11 cellular contexts compared by ENCODE assay signal in genomic region chr6:24902782-24903181, GRCh38. TPM values are rescaled to one million over a fixed set of nuclear protein-coding genes. Genes with fewer than 3 reads are reported as not detected.
DNase-seq lines count a peak whose midpoint lies in the region; ATAC-seq lines count a peak whose summit lies in the region.
"Had no signal": no experiment of that assay in that cellular context is flagged by ENCODE, and none has a peak within 500 bp of the region (broad histone marks: within the 10 kb centered on the region; RNA-seq: fewer than 3 reads in every experiment).

No MANE protein-coding gene starts in this region.

- H3K36me3 ChIP-seq in SJSA1 (no peaks in the 10 kb centered on the region), skeletal muscle satellite cell (ENCODE audit: insufficient read depth, low read length) (no peaks in the 10 kb centered on the region)

- no peaks in the 10 kb centered on the region for H3K27me3 Mint-ChIP-seq in T-helper 2 cell treated with Interferon-gamma antibody and Interleukin-4, amounts not matched to agents 5 μg/mL and 100 μg/mL, for 36 hours (ENCODE audit: low read depth)
- H3K27me3 Mint-ChIP-seq in effector memory CD8-positive, alpha-beta T cell, result no peaks in the 10 kb centered on the region

- H3K9me3 ChIP-seq in SJSA1 (replicated peaks), result no peaks in the 10 kb centered on the region
- no peaks in the 10 kb centered on the region for H3K9me3 ChIP-seq in skeletal muscle satellite cell (replicated peaks; ENCODE audit: low read length)

- peak overlapping the region; percentile 60 for H3K4me2 ChIP-seq in skeletal muscle satellite cell (ENCODE audit: low read length)

- peak overlapping the region; percentile 31 for H3K9ac ChIP-seq in skeletal muscle satellite cell (ENCODE audit: low read depth, low read length)

- ATAC-seq in effector memory CD8-positive, alpha-beta T cell (replicated peaks), result no peak
- no peak for ATAC-seq in HG03175 (IDR thresholded peaks at IDR 0.05; ENCODE audit: unreplicated experiment)

- no peaks in the 10 kb centered on the region for H3K27me3 ChIP-seq in SJSA1 (replicated peaks)
- H3K27me3 ChIP-seq in skeletal muscle satellite cell (ENCODE audit: control insufficient read depth, insufficient read depth, low read length), result peaks cover 28% of the 10 kb centered on the region

- peaks cover 48% of the 10 kb centered on the region for H3K4me1 Mint-ChIP-seq in T-helper 2 cell treated with Interferon-gamma antibody and Interleukin-4, amounts not matched to agents 5 μg/mL and 100 μg/mL, for 36 hours (ENCODE audit: low read depth)
- H3K4me1 Mint-ChIP-seq in effector memory CD8-positive, alpha-beta T cell (ENCODE audit: low read depth in 2 of 2), result peaks cover 78 to 91% of the 10 kb centered on the region in 2 donors

- H3K27ac ChIP-seq in SJSA1, result no peak overlapping the region
- H3K27ac ChIP-seq: coronary artery had no signal

- H3K9me3 Mint-ChIP-seq in T-helper 2 cell treated with Interferon-gamma antibody and Interleukin-4, amounts not matched to agents 5 μg/mL and 100 μg/mL, for 36 hours, result peaks cover 11% of the 10 kb centered on the region
- H3K9me3 Mint-ChIP-seq in effector memory CD8-positive, alpha-beta T cell, result no peaks in the 10 kb centered on the region

- DNase-seq in T-helper 2 cell treated with Interferon-gamma antibody and Interleukin-4, amounts not matched to agents 5 μg/mL and 100 μg/mL, for 36 hours (ENCODE audit: low spot score), result no peak
- DNase-seq in T-helper 2 cell (no peak), SJSA1 (ENCODE audit: low read depth in 1 of 2, low spot score in 2 of 2) (peak; percentile 23 to 51), NCI-H2107 treated with DMSO at 0.1 percent for 48 hours (lab: John Stamatoyannopoulos, UW; ENCODE audit: unreplicated experiment) (no peak)
- DNase-seq in effector memory CD8-positive, alpha-beta T cell, result no peak
- DNase-seq in NK-92 treated with Interleukin-12 subunit alpha and Interleukin-12 subunit beta, amount 100 ng/mL, for 24 hours (lab: John Stamatoyannopoulos, UW), result no peak
- DNase-seq: activated CD4-positive, alpha-beta T cell treated with anti-CD3 and anti-CD28 coated beads for 1 hour had no signal

- peaks cover 9% of the 10 kb centered on the region for H3K4me1 ChIP-seq in SJSA1 (replicated peaks)
- peaks cover 18% of the 10 kb centered on the region for H3K4me1 ChIP-seq in skeletal muscle satellite cell (ENCODE audit: control insufficient read depth, insufficient read depth, low read length)

- H3K4me3 ChIP-seq in SJSA1, result no peak overlapping the region
- peak overlapping the region; percentile 41 for H3K4me3 ChIP-seq in skeletal muscle satellite cell (ENCODE audit: low read length)
- H3K4me3 ChIP-seq: coronary artery had no signal

- no peak overlapping the region for H3K4me3 Mint-ChIP-seq in T-helper 2 cell treated with Interferon-gamma antibody and Interleukin-4, amounts not matched to agents 5 μg/mL and 100 μg/mL, for 36 hours
- H3K4me3 Mint-ChIP-seq in effector memory CD8-positive, alpha-beta T cell, result peak overlapping the region; percentile 32 to 56

- H3K36me3 Mint-ChIP-seq in T-helper 2 cell treated with Interferon-gamma antibody and Interleukin-4, amounts not matched to agents 5 μg/mL and 100 μg/mL, for 36 hours (ENCODE audit: low read depth), result peaks cover 82% of the 10 kb centered on the region
- peaks cover 61% of the 10 kb centered on the region for H3K36me3 Mint-ChIP-seq in effector memory CD8-positive, alpha-beta T cell (ENCODE audit: insufficient read depth)

- peak overlapping the region; percentile 27 for H3K27ac Mint-ChIP-seq in T-helper 2 cell treated with Interferon-gamma antibody and Interleukin-4, amounts not matched to agents 5 μg/mL and 100 μg/mL, for 36 hours
- H3K27ac Mint-ChIP-seq in effector memory CD8-positive, alpha-beta T cell, result peak overlapping the region; percentile 90 to 93

RNA-seq across cellular contexts. Expression of gene RIPOR2, which starts 33.0 kb away (rescaled TPM):
- 4.5 and 6.2 TPM in 2 replicates for total RNA-seq in SJSA1 (2014; rRNA removed; shearing (Covaris generic))
- 0.25 and 1.1 TPM in 2 replicates for total RNA-seq in skeletal muscle satellite cell (2012; rRNA removed)
- total RNA-seq: pulmonary artery endothelial cell had no signal

Comparison
In these comparisons a context has a peak if more than half of its experiments do, and no peak if none do; other contexts are left out.
1. DNase-seq: peak in SJSA1 (2 of 2); none in T-helper 2 cell treated with Interferon-gamma antibody and Interleukin-4, amounts not matched to agents 5 μg/mL and 100 μg/mL, for 36 hours (single experiment), T-helper 2 cell (0 of 5), effector memory CD8-positive, alpha-beta T cell (0 of 3), NCI-H2107 treated with DMSO at 0.1 percent for 48 hours (single experiment) and NK-92 treated with Interleukin-12 subunit alpha and Interleukin-12 subunit beta, amount 100 ng/mL, for 24 hours (single experiment).